ENCODE assay signal across 26 cellular contexts in the genomic region with DNA sequence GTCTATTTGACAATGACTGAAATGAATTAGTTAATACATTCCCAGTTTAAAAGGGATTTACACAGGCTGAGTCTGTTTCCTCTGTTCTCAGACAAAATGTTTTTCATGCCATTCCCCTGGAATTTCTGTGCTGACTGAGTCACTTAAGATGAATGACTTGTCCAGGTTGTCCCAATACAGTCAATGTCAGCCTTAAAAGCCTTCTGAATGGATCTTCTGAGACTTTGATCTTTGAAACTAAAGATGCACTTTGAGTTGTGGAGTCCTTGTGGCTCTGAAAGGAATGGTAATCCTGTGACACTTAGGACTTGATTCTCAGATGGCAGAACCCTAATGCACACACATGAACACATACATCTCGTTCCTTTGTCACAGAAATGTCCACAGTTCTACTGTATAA.
"Had no signal": no experiment of that assay in that cellular context is flagged by ENCODE, and none has a peak within 500 bp of the region (broad histone marks: within the 10 kb centered on the region; RNA-seq: fewer than 3 reads in every experiment).

No MANE protein-coding gene starts in this region.

- DNase-seq: activated CD8-positive, alpha-beta memory T cell treated with anti-CD3 and anti-CD28 coated beads for 24 hours; activated CD8-positive, alpha-beta memory T cell treated with anti-CD3 and anti-CD28 coated beads, Interleukin-2, amount 50 U/mL, for 4 hours; activated naive CD4-positive, alpha-beta T cell treated with Interleukin-2 at 50 U/mL for 16 hours; activated naive CD8-positive, alpha-beta T cell treated with anti-CD3 and anti-CD28 coated beads for 36 hours; activated T-cell treated with anti-CD3 and anti-CD28 coated beads, Interleukin-2, amount 50 U/mL, for 24 hours; amniotic stem cell; central memory CD4-positive, alpha-beta T cell; effector memory CD4-positive, alpha-beta T cell; heart left ventricle; left lung; naive thymus-derived CD8-positive, alpha-beta T cell; retina; stimulated activated CD4-positive, alpha-beta T cell treated with anti-CD3 and anti-CD28 coated beads, Interleukin-2, amount 100 ng/mL, for 48 hours; stimulated activated CD8-positive, alpha-beta memory T cell treated with anti-CD3 and anti-CD28 coated beads, Interleukin-4, amount 100 ng/mL, for 48 hours; stimulated activated naive B cell treated with anti-CD40 and anti-IgM and Interleukin-4, amounts not matched to agents 10 μg/mL and 1 μg/mL and 100 μg/mL, for 72 hours; T-helper 9 cell; transverse colon had no signal

- H3K4me1 Mint-ChIP-seq: activated naive CD8-positive, alpha-beta T cell treated with anti-CD3 and anti-CD28 coated beads for 36 hours; activated T-helper 17 cell treated with anti-CD3 and anti-CD28 coated beads, Interleukin-2, amount 50 U/mL, for 72 hours; naive thymus-derived CD8-positive, alpha-beta T cell; stimulated activated naive B cell treated with anti-CD40 and anti-IgM and Interleukin-4, amounts not matched to agents 10 μg/mL and 1 μg/mL and 100 μg/mL, for 72 hours; WTC11 had no signal

- ATAC-seq: activated T-helper 17 cell treated with anti-CD3 and anti-CD28 coated beads, Interleukin-2, amount 50 U/mL, for 72 hours; gastroesophageal sphincter; heart left ventricle; left lung; naive thymus-derived CD8-positive, alpha-beta T cell; stimulated activated naive B cell treated with anti-CD40 and anti-IgM and Interleukin-4, amounts not matched to agents 10 μg/mL and 1 μg/mL and 100 μg/mL, for 72 hours; WTC11 had no signal

- H3K9me3 Mint-ChIP-seq: activated T-helper 17 cell treated with anti-CD3 and anti-CD28 coated beads, Interleukin-2, amount 50 U/mL, for 72 hours had no signal

- H3K4me3 Mint-ChIP-seq: activated naive CD8-positive, alpha-beta T cell treated with anti-CD3 and anti-CD28 coated beads for 36 hours; activated T-cell treated with anti-CD3 and anti-CD28 coated beads, Interleukin-2, amount 50 U/mL, for 24 hours; activated T-helper 17 cell treated with anti-CD3 and anti-CD28 coated beads, Interleukin-2, amount 50 U/mL, for 72 hours; brain; mesothelial cell of epicardium; naive thymus-derived CD8-positive, alpha-beta T cell; stimulated activated naive B cell treated with anti-CD40 and anti-IgM and Interleukin-4, amounts not matched to agents 10 μg/mL and 1 μg/mL and 100 μg/mL, for 72 hours; WTC11 had no signal

- H3K4me1 ChIP-seq: esophagus muscularis mucosa, gastroesophageal sphincter, heart left ventricle, left lung, transverse colon, vagina had no signal

- H3K27ac ChIP-seq: esophagus muscularis mucosa, gastroesophageal sphincter, heart left ventricle, left lung, transverse colon, vagina had no signal

- H3K27ac Mint-ChIP-seq: activated naive CD8-positive, alpha-beta T cell treated with anti-CD3 and anti-CD28 coated beads for 36 hours; activated T-cell treated with anti-CD3 and anti-CD28 coated beads, Interleukin-2, amount 50 U/mL, for 24 hours; activated T-helper 17 cell treated with anti-CD3 and anti-CD28 coated beads, Interleukin-2, amount 50 U/mL, for 72 hours; mesothelial cell of epicardium; naive thymus-derived CD8-positive, alpha-beta T cell; progenitor cell of endocrine pancreas; stimulated activated naive B cell treated with anti-CD40 and anti-IgM and Interleukin-4, amounts not matched to agents 10 μg/mL and 1 μg/mL and 100 μg/mL, for 72 hours; WTC11 had no signal

- H3K27me3 Mint-ChIP-seq: activated naive CD8-positive, alpha-beta T cell treated with anti-CD3 and anti-CD28 coated beads for 36 hours; activated T-cell treated with anti-CD3 and anti-CD28 coated beads, Interleukin-2, amount 50 U/mL, for 24 hours; activated T-helper 17 cell treated with anti-CD3 and anti-CD28 coated beads, Interleukin-2, amount 50 U/mL, for 72 hours; brain; naive thymus-derived CD8-positive, alpha-beta T cell; progenitor cell of endocrine pancreas; stimulated activated naive B cell treated with anti-CD40 and anti-IgM and Interleukin-4, amounts not matched to agents 10 μg/mL and 1 μg/mL and 100 μg/mL, for 72 hours had no signal

- H3K36me3 Mint-ChIP-seq: activated naive CD8-positive, alpha-beta T cell treated with anti-CD3 and anti-CD28 coated beads for 36 hours; brain; mesothelial cell of epicardium; naive thymus-derived CD8-positive, alpha-beta T cell; stimulated activated naive B cell treated with anti-CD40 and anti-IgM and Interleukin-4, amounts not matched to agents 10 μg/mL and 1 μg/mL and 100 μg/mL, for 72 hours had no signal

- H3K4me3 ChIP-seq: esophagus muscularis mucosa, gastroesophageal sphincter, heart left ventricle, left lung, lung, transverse colon, vagina had no signal

- H3K27me3 ChIP-seq: esophagus muscularis mucosa, gastroesophageal sphincter, heart left ventricle, left lung, transverse colon, vagina had no signal

- H3K36me3 ChIP-seq: esophagus muscularis mucosa, gastroesophageal sphincter, heart left ventricle, left lung, transverse colon, vagina had no signal
